Comparison of ENCODE assay signal across 12 cellular contexts in the genomic region with DNA sequence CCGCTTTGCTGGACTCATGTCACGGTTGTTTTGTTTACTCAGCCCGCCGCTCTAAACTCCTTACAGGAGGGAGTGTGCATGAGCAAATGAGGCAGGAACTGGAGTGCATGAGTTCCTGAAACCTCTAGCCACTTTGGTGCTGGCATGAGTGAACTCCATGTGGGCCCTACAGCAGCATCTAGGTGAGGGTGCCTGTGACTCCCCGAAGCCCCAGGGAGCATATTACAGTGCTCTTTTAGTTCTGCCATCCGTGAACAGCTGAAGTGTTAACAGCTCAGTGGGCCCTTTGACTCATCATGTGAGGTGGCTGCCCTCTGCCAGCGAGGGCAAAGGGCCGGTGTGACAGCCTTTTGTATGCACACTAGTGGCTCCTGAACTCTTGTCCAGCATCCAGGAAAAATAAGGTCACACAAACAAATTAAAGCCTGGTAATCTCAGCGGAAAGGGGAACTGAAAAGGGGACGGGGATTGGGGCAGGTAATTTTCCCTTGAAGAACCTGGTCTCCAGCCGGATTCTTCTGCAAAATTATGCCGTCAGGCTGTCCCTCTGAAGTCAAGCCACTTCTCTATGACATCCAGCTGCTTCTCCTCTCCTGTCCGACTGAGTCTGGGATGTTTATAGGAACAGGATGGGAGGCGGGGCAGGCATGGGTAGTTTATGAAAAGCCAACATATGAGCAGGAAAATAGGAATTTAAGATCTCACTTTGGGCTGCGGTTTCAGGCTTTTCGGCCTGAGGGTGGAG.
DNase-seq lines count a peak whose midpoint lies in the region; ATAC-seq and TF ChIP-seq lines count a peak whose summit lies in the region.
"Had no signal": no experiment of that assay in that cellular context is flagged by ENCODE, and none has a peak within 500 bp of the region (broad histone marks: within the 10 kb centered on the region; RNA-seq: fewer than 3 reads in every experiment).

No MANE protein-coding gene starts in this region.

- H4K8ac ChIP-seq in mesenchymal stem cell (ENCODE audit: low read length) = peak overlapping the region; percentile 36

- H3K36me3 ChIP-seq in mesenchymal stem cell (ENCODE audit: control insufficient read depth in 1 of 2, insufficient read depth in 2 of 2, low read depth in 1 of 2, low read length in 2 of 2) = no peaks in the 10 kb centered on the region
- no peaks in the 10 kb centered on the region for H3K36me3 ChIP-seq in aorta (ENCODE audit: control insufficient read depth in 1 of 2, insufficient read depth in 2 of 2, low read length in 1 of 2)
- H3K36me3 ChIP-seq: suprapubic skin had no signal

- H3K4ac ChIP-seq in mesenchymal stem cell (ENCODE audit: low read depth in 1 of 2, low read length in 2 of 2) = no peak overlapping the region

- no peak overlapping the region for H2BK12ac ChIP-seq in mesenchymal stem cell (ENCODE audit: low read length in 2 of 2)

- H3K4me1 ChIP-seq in mesenchymal stem cell (ENCODE audit: control insufficient read depth, insufficient read depth, low read depth, low read length) (peaks cover 6% of the 10 kb centered on the region), aorta (ENCODE audit: control insufficient read depth in 1 of 2, insufficient read depth in 2 of 2, low read length in 2 of 2) (no peaks in the 10 kb centered on the region)
- H3K4me1 ChIP-seq: suprapubic skin had no signal

- no peak overlapping the region for H3K9ac ChIP-seq in mesenchymal stem cell (ENCODE audit: low read length)

- H2AFZ ChIP-seq in mesenchymal stem cell (ENCODE audit: low read depth, low read length) = no peak overlapping the region

- H3K23ac ChIP-seq in mesenchymal stem cell (ENCODE audit: low read length in 2 of 2) = no peak overlapping the region

- no peak overlapping the region for H2BK5ac ChIP-seq in mesenchymal stem cell (ENCODE audit: low read depth, low read length, poor library complexity, severe bottlenecking)

- no peaks in the 10 kb centered on the region for H3K79me1 ChIP-seq in mesenchymal stem cell (replicated peaks; ENCODE audit: low read length, poor library complexity, severe bottlenecking)

- H2BK120ac ChIP-seq in mesenchymal stem cell (ENCODE audit: low read depth, low read length) = no peak overlapping the region

- H3K4me2 ChIP-seq in mesenchymal stem cell (ENCODE audit: low read length, poor library complexity, severe bottlenecking) = peak overlapping the region; percentile 64

- ATAC-seq in HG02678 (IDR thresholded peaks at IDR 0.05; ENCODE audit: unreplicated experiment) = no peak
- no peak for ATAC-seq in GM21576 (IDR thresholded peaks at IDR 0.05; ENCODE audit: unreplicated experiment)
- no peak for ATAC-seq in aorta (ENCODE audit: low FRiP score)
- ATAC-seq: CD8-positive, alpha-beta T cell had no signal

- no peak overlapping the region for H2AK5ac ChIP-seq in mesenchymal stem cell (ENCODE audit: low read length, severe bottlenecking)

- H3K27ac ChIP-seq in mesenchymal stem cell (ENCODE audit: low read length, poor library complexity, severe bottlenecking) (peak overlapping the region; percentile 68), aorta (ENCODE audit: low read depth in 1 of 2, low read length in 2 of 2) (no peak overlapping the region)
- H3K27ac ChIP-seq: suprapubic skin had no signal

- H3K18ac ChIP-seq in mesenchymal stem cell (ENCODE audit: low read depth in 1 of 2, low read length in 2 of 2) = peak overlapping the region in 1 of 2 experiments; percentile 37

- H3K14ac ChIP-seq in mesenchymal stem cell (ENCODE audit: low read length in 2 of 2) = no peak overlapping the region

- H4K91ac ChIP-seq in mesenchymal stem cell (ENCODE audit: low read length) = no peak overlapping the region

- H3K9me3 ChIP-seq in mesenchymal stem cell (ENCODE audit: control insufficient read depth, low read length) = no peaks in the 10 kb centered on the region
- H3K9me3 ChIP-seq in aorta (ENCODE audit: control insufficient read depth, low read length) = no peaks in the 10 kb centered on the region
- H3K9me3 ChIP-seq: suprapubic skin had no signal

- H3K4me3 ChIP-seq in choroid plexus epithelial cell (ENCODE audit: low read depth, low read length) (peak overlapping the region; percentile 35), mesenchymal stem cell (ENCODE audit: insufficient read depth in 1 of 2, low read depth in 1 of 2, low read length in 2 of 2) (no peak overlapping the region), aorta (ENCODE audit: low read length in 2 of 2) (no peak overlapping the region)
- H3K4me3 ChIP-seq: suprapubic skin had no signal

- peak; percentile 41 for DNase-seq in COLO668 (lab: John Stamatoyannopoulos, UW; ENCODE audit: unreplicated experiment)
- DNase-seq in HuH-7.5 (ENCODE audit: low spot score) = peak; percentile 3
- DNase-seq in choroid plexus epithelial cell (ENCODE audit: low read depth) = peak; percentile 78
- DNase-seq in mesenchymal stem cell = peak; percentile 71
- no peak for DNase-seq in NCI-H2227 treated with DMSO at 0.1 percent for 48 hours (lab: John Stamatoyannopoulos, UW)
- DNase-seq in aorta = no peak
- DNase-seq: CD8-positive, alpha-beta T cell; naive B cell; NCI-H1417 treated with DMSO at 0.1 percent for 48 hours had no signal

- WGBS in mesenchymal stem cell = 45% methylated on average over 10 of the region's 16 CpGs
- 23 to 30% methylated on average over 16 of the region's 16 CpGs for WGBS in aorta, 2 donors

- intact Hi-C loops in aorta (cut with DNase I) = no loop called here

- H3K27me3 ChIP-seq in mesenchymal stem cell (ENCODE audit: control insufficient read depth in 1 of 2, insufficient read depth in 1 of 2, low read length in 2 of 2) (no peaks in the 10 kb centered on the region), aorta (ENCODE audit: control insufficient read depth in 1 of 2, insufficient read depth in 2 of 2, low read length in 1 of 2) (no peaks in the 10 kb centered on the region)
- H3K27me3 ChIP-seq: suprapubic skin had no signal

- H2BK15ac ChIP-seq in mesenchymal stem cell (ENCODE audit: low read depth, poor library complexity, severe bottlenecking) = peak overlapping the region; percentile 16

- TF ChIP-seq CTCF in choroid plexus epithelial cell (conservative IDR thresholded peaks at IDR 0.05; ENCODE audit: low read depth, low read length) = peak; percentile 31

Comparison
In these comparisons a context has a peak if more than half of its experiments do, and no peak if none do; other contexts are left out.
1. DNase-seq: peak in COLO668 (single experiment), HuH-7.5 (single experiment), choroid plexus epithelial cell (single experiment) and mesenchymal stem cell (single experiment); none in NCI-H2227 treated with DMSO at 0.1 percent for 48 hours (single experiment) and aorta (0 of 2).